ENCODE assay signal across 11 cellular contexts in the genomic region with DNA sequence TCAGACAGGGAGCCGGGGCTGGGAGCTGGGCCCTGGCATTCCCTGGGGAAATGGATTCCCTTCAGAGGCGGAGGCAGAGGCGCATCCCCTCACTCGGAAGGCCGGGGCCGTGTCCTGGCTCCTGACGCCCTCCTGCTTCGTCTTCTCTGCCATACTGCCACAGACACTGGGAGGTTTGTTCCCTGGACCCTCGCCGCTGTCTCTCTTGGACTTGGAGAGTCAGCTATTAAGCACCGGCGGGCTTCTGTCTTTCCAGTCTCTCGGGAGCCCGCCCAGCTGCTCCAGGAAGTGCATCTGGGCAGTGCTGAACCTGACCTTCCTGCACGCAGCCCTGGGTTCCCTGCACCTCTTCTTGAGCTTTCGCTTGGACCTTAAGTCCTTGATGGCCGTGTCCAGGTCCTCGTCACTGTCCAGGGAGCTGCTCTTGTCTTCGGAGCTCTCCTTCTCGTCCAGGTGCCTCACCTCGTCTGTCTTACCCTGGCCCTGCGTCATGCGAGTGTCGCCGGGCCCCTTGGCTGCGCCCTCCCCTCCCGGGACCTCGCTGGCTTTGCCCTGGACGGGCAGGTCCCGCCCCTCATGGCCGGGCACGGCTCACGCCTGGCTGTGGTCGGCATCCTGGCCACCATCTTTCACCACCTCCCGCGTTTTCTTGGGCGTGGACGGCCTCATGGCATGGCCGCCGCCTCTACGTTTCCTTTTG. TPM values are rescaled to one million over a fixed set of nuclear protein-coding genes. Genes with fewer than 3 reads are reported as not detected.
DNase-seq lines count a peak whose midpoint lies in the region; ATAC-seq, FAIRE-seq and TF ChIP-seq lines count a peak whose summit lies in the region.
"Had no signal": no experiment of that assay in that cellular context is flagged by ENCODE, and none has a peak within 500 bp of the region (broad histone marks: within the 10 kb centered on the region; RNA-seq: fewer than 3 reads in every experiment).

No MANE protein-coding gene starts in this region.

- H4K20me1 ChIP-seq in GM12878 (ENCODE audit: control insufficient read depth, insufficient read depth) (no peaks in the 10 kb centered on the region), OCI-LY7 (ENCODE audit: insufficient read depth, low read length) (no peaks in the 10 kb centered on the region)

- in situ Hi-C loops in GM12878 (cut with MboI): no loop called here

- H3K4me3 ChIP-seq in GM12878: no peak overlapping the region
- H3K4me3 ChIP-seq in liver (ENCODE audit: low read depth in 1 of 3, low read length in 3 of 3): peak overlapping the region in 2 of 3 donors; percentile 9 to 25
- no peak overlapping the region for H3K4me3 ChIP-seq in OCI-LY7 (ENCODE audit: low read depth, low read length, poor library complexity, severe bottlenecking)

- no peaks in the 10 kb centered on the region for H3K9me2 ChIP-seq in OCI-LY7 (ENCODE audit: insufficient read depth, low read length)

- H3K4me2 ChIP-seq in GM12878 (ENCODE audit: control insufficient read depth, insufficient read depth) (peak overlapping the region; percentile 60; the same call in 1 of the 2 replicates), OCI-LY7 (ENCODE audit: low read length) (no peak overlapping the region)

- H3K9me3 Mint-ChIP-seq in stimulated activated naive B cell treated with anti-CD40 and anti-IgM and Interleukin-4, amounts not matched to agents 10 μg/mL and 1 μg/mL and 100 μg/mL, for 72 hours: peaks cover 7 to 9% of the 10 kb centered on the region in 2 donors

- CTCF ChIA-PET in GM12878 (lab: Yijun Ruan, JAX): interaction anchor here (1.3 kb wide), 1 partner anchor 16 kb away, joined by 3 read pairs; no protein-coding TSS in a partner anchor
- CTCF ChIA-PET in OCI-LY7 (lab: Charles Lee; ENCODE audit: unreplicated experiment): no interaction called here

- H3K36me3 Mint-ChIP-seq in stimulated activated naive B cell treated with anti-CD40 and anti-IgM and Interleukin-4, amounts not matched to agents 10 μg/mL and 1 μg/mL and 100 μg/mL, for 72 hours: peaks cover 64 to 75% of the 10 kb centered on the region in 2 donors

- H3K27ac ChIP-seq in GM12878 (ENCODE audit: control insufficient read depth, insufficient read depth): no peak overlapping the region
- no peak overlapping the region for H3K27ac ChIP-seq in liver (ENCODE audit: low read depth in 1 of 2, low read length in 2 of 2)
- H3K27ac ChIP-seq in OCI-LY7 (ENCODE audit: low read depth, low read length, poor library complexity, severe bottlenecking): no peak overlapping the region

- 78% methylated on average over 40 of the region's 41 CpGs for WGBS in GM12878 (ENCODE audit: insufficient coverage, insufficient replicate concordance, low lambda C conversion rate, missing lambda C conversion rate)
- WGBS in liver: 67% methylated on average over 41 of the region's 41 CpGs

- H3K27me3 Mint-ChIP-seq in stimulated activated naive B cell treated with anti-CD40 and anti-IgM and Interleukin-4, amounts not matched to agents 10 μg/mL and 1 μg/mL and 100 μg/mL, for 72 hours: no peaks in the 10 kb centered on the region
- H3K27me3 Mint-ChIP-seq: progenitor cell of endocrine pancreas had no signal

- H3K4me3 Mint-ChIP-seq in stimulated activated naive B cell treated with anti-CD40 and anti-IgM and Interleukin-4, amounts not matched to agents 10 μg/mL and 1 μg/mL and 100 μg/mL, for 72 hours: peak overlapping the region; percentile 75 to 82

- H3K9me3 ChIP-seq in GM12878 (replicated peaks; ENCODE audit: control insufficient read depth, insufficient read depth, low read length): peaks cover 34% of the 10 kb centered on the region; the same call in 2 of the 3 replicates
- H3K9me3 ChIP-seq in liver (ENCODE audit: control insufficient read depth in 4 of 4, low read length in 3 of 4): peaks cover 0 to 3% (median 0%) of the 10 kb centered on the region in 4 donors
- peaks cover 35% of the 10 kb centered on the region for H3K9me3 ChIP-seq in OCI-LY7 (ENCODE audit: low read length)

- RAD21 ChIA-PET in GM12878 (lab: Charles Lee; ENCODE audit: unreplicated experiment): interaction anchor here (0.6 kb wide), 1 partner anchor 589 kb away, joined by 3 read pairs; no protein-coding TSS in a partner anchor

- SMC1A ChIA-PET in GM12878 (lab: Charles Lee; ENCODE audit: uncharacterized antibody, unreplicated experiment): no interaction called here

- no peaks in the 10 kb centered on the region; the same call in 1 of the 2 replicates for H3K79me2 ChIP-seq in GM12878 (ENCODE audit: control insufficient read depth, insufficient read depth, low read length)
- peaks cover 44% of the 10 kb centered on the region for H3K79me2 ChIP-seq in OCI-LY7 (ENCODE audit: insufficient read depth, low read depth, low read length)

- H3K4me1 ChIP-seq in GM12878 (ENCODE audit: control insufficient read depth, insufficient read depth, low read length) (no peaks in the 10 kb centered on the region), liver (ENCODE audit: control insufficient read depth in 4 of 4, insufficient read depth in 4 of 4, low read length in 3 of 4) (peaks cover 0 to 30% (median 6%) of the 10 kb centered on the region in 4 donors), OCI-LY7 (ENCODE audit: insufficient read depth, low read length, poor library complexity, severe bottlenecking) (no peaks in the 10 kb centered on the region)

- H3K36me3 ChIP-seq in GM12878 (ENCODE audit: control insufficient read depth in 2 of 2, insufficient read depth in 2 of 2, low read length in 1 of 2) (peaks cover 0 to 27% of the 10 kb centered on the region in 2 experiments; a peak in 3 of 4 replicates), liver (ENCODE audit: control insufficient read depth in 4 of 4, insufficient read depth in 3 of 4, low read depth in 1 of 4, low read length in 3 of 4) (peaks cover 0 to 4% (median under 1%) of the 10 kb centered on the region in 4 donors), OCI-LY7 (ENCODE audit: insufficient read depth, low read length) (peaks cover 99% of the 10 kb centered on the region)

- BruUV-seq in GM12878 (replicated peaks; lab: Mats Ljungman, UMichigan): no TSS peak
- BruUV-seq in OCI-LY7 (replicated peaks; lab: Mats Ljungman, UMichigan): no TSS peak

- POLR2A ChIA-PET in GM12878 (lab: Charles Lee) (no interaction called here), OCI-LY7 (lab: Charles Lee) (no interaction called here)

- no peak for TF ChIP-seq EP300 in GM12878 (IDR thresholded peaks at IDR 0.05; ENCODE audit: borderline replicate concordance in 1 of 2, control insufficient read depth in 1 of 2, low read depth in 2 of 2, low read length in 2 of 2)

- TF ChIP-seq CTCF in GM12878 (IDR thresholded peaks at IDR 0.05 in 2 of 3, conservative IDR thresholded peaks at IDR 0.05 in 1 of 3; ENCODE audit: control insufficient read depth in 2 of 3, extremely low read depth in 1 of 3, insufficient read depth in 1 of 3, low read depth in 3 of 3, low read length in 3 of 3) (no peak), liver (IDR thresholded peaks at IDR 0.05; ENCODE audit: low read depth, low read length, missing input control) (no peak), OCI-LY7 (conservative IDR thresholded peaks at IDR 0.05; ENCODE audit: low read length) (no peak)

- no peak for TF ChIP-seq POLR2A in GM12878 (IDR thresholded peaks at IDR 0.05; ENCODE audit: low read depth, low read length)

- intact Hi-C loops in GM12878 (cut with micrococcal nuclease; ENCODE audit: unreplicated experiment): no loop called here
- intact Hi-C loops in OCI-LY7 (cut with micrococcal nuclease; ENCODE audit: unreplicated experiment): no loop called here

- ATAC-seq in HG02798 (IDR thresholded peaks at IDR 0.05; ENCODE audit: poor library complexity, unreplicated experiment) (peak; percentile 31), GM12878 (no peak)
- ATAC-seq in stimulated activated naive B cell treated with anti-CD40 and anti-IgM and Interleukin-4, amounts not matched to agents 10 μg/mL and 1 μg/mL and 100 μg/mL, for 72 hours (replicated peaks): peak; percentile 35 to 37

- peaks cover 33 to 67% of the 10 kb centered on the region in 2 donors for H3K4me1 Mint-ChIP-seq in stimulated activated naive B cell treated with anti-CD40 and anti-IgM and Interleukin-4, amounts not matched to agents 10 μg/mL and 1 μg/mL and 100 μg/mL, for 72 hours

- H3K9ac ChIP-seq in GM12878 (ENCODE audit: control insufficient read depth, insufficient read depth, low read length) (no peak overlapping the region), liver (ENCODE audit: low read depth in 1 of 2, low read length in 2 of 2) (no peak overlapping the region)

- H3K27me3 ChIP-seq in GM12878 (replicated peaks in 1 of 2; ENCODE audit: control insufficient read depth in 2 of 2, insufficient read depth in 2 of 2, low read length in 1 of 2) (peaks cover 0 to 2% of the 10 kb centered on the region in 2 experiments; a peak in 1 of 4 replicates), liver (ENCODE audit: control insufficient read depth in 4 of 4, insufficient read depth in 4 of 4, low read length in 3 of 4) (no peaks in the 10 kb centered on the region)

- peak overlapping the region; percentile 83 for H3K27ac Mint-ChIP-seq in stimulated activated naive B cell treated with anti-CD40 and anti-IgM and Interleukin-4, amounts not matched to agents 10 μg/mL and 1 μg/mL and 100 μg/mL, for 72 hours
- H3K27ac Mint-ChIP-seq: progenitor cell of endocrine pancreas had no signal

- no peak for TF ChIP-seq RAD21 in GM12878 (IDR thresholded peaks at IDR 0.05; ENCODE audit: insufficient read depth, low read depth, low read length)
- no peak for TF ChIP-seq RAD21 in liver (IDR thresholded peaks at IDR 0.05)

- DNase-seq in GM12878 (ENCODE audit: low read depth, low spot score): no peak
- DNase-seq in stimulated activated naive B cell treated with anti-CD40 and anti-IgM and Interleukin-4, amounts not matched to agents 10 μg/mL and 1 μg/mL and 100 μg/mL, for 72 hours: no peak
- DNase-seq in middle frontal gyrus (ENCODE audit: extremely low spot score, low spot score): no peak
- no peak for DNase-seq in D341Med (ENCODE audit: low spot score)
- DNase-seq in OCI-LY7 (ENCODE audit: low spot score): no peak
- DNase-seq in NCI-H1436 treated with DMSO at 0.1 percent for 48 hours (lab: John Stamatoyannopoulos, UW): no peak
- DNase-seq: islet precursor cell, RPMI8226 had no signal

- no peak for FAIRE-seq in GM12878 (lab: Jason Lieb, UNC)

- no peak overlapping the region for H2AFZ ChIP-seq in GM12878 (ENCODE audit: control insufficient read depth, low read depth, low read length)
- no peak overlapping the region for H2AFZ ChIP-seq in OCI-LY7 (ENCODE audit: low read length)

RNA-seq across cellular contexts. Expression of a gene that starts 14.6 kb away (rescaled TPM):
- total RNA-seq in GM12878 (2013; cell fraction: nucleolus; rRNA removed): 19.3 and 23.5 TPM in 2 replicates
- total RNA-seq in GM12878 (2014; rRNA removed) (7.2 and 8.7 TPM in 2 replicates), GM12878 (2014; rRNA removed; fragmentation: Illumina TruSeq; extraction: Trizol) (8.5 and 9.4 TPM in 2 replicates), GM12878 (2021) (7.5 and 9.0 TPM in 2 replicates), liver (10 to 100 TPM; 10.9 to 30.6 TPM), OCI-LY7 (2022) (72.7 and 84.4 TPM in 2 replicates)
- polyA plus RNA-seq in GM12878 (2011; ENCODE audit: low read depth): 4.1 TPM
- polyA plus RNA-seq in GM12878 (2011; rRNA removed) (45.0 and 74.9 TPM in 2 replicates), GM12878 (2014; fragmentation: Illumina TruSeq; extraction: Trizol) (10.3 and 10.6 TPM in 2 replicates), GM12878 (2014; fragmentation: Nextera tagmentation; extraction: Ambion mirVana) (1 to 10 TPM; 2.8 to 3.6 TPM), GM12878 (2014; rRNA removed) (3.9 and 5.1 TPM in 2 replicates), GM12878 (2016; fragmentation: Nextera tagmentation; extraction: Ambion mirVana) (10 to 100 TPM in 1 of 2 experiments, 1 to 10 TPM in 1; 7.6 to 10.5 TPM), liver (1 to 10 TPM; 6.6 to 6.9 TPM)
- polyA plus RNA-seq in GM12878 (2011; cell fraction: cytosol; rRNA removed): 14.8 and 20.7 TPM in 2 replicates
- 34.6 and 39.4 TPM in 2 replicates for polyA plus RNA-seq in GM12878 (2011; cell fraction: nucleus; rRNA removed)
- polyA plus RNA-seq in GM12878 (2012): 7.8 and 13.0 TPM in 2 replicates
- 16.6 and 24.3 TPM in 2 replicates for polyA minus RNA-seq in GM12878 (2011; rRNA and poly(A)+ RNA removed)
- polyA minus RNA-seq in GM12878 (2011; cell fraction: cytosol; rRNA and poly(A)+ RNA removed): 10.6 and 14.7 TPM in 2 replicates
- 21.5 and 33.9 TPM in 2 replicates for polyA minus RNA-seq in GM12878 (2011; cell fraction: nucleus; rRNA and poly(A)+ RNA removed)
- total RNA-seq in OCI-LY7 (2014; rRNA removed; shearing (Covaris generic)): 31.7 and 33.5 TPM in 2 replicates

Comparison
In these comparisons a context has a peak if more than half of its experiments do, and no peak if none do; other contexts are left out.
1. H3K4me3 ChIP-seq: peak in liver (2 of 3); none in GM12878 (single experiment) and OCI-LY7 (single experiment).